Comparison of ENCODE assay signal across 1 cellular context in genomic region chr3:162960269-162960668, GRCh38.
TF ChIP-seq lines count a peak whose summit lies in the region.

No MANE protein-coding gene starts in this region.

TF ChIP-seq in HepG2, 621 proteins besides CTCF, POLR2A, EP300 and RAD21 (continued from another document):
- TF ChIP-seq, protein P1, sequence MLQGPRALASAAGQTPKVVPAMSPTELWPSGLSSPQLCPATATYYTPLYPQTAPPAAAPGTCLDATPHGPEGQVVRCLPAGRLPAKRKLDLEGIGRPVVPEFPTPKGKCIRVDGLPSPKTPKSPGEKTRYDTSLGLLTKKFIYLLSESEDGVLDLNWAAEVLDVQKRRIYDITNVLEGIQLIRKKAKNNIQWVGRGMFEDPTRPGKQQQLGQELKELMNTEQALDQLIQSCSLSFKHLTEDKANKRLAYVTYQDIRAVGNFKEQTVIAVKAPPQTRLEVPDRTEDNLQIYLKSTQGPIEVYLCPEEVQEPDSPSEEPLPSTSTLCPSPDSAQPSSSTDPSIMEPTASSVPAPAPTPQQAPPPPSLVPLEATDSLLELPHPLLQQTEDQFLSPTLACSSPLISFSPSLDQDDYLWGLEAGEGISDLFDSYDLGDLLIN (CRISPR knock-in tag; IDR thresholded peaks at IDR 0.05; ENCODE audit: borderline replicate concordance): no peak
- TF ChIP-seq MAFF (IDR thresholded peaks at IDR 0.05; ENCODE audit: low read depth, low read length): peak; percentile 59; the same call in 1 of the 2 replicates
- TF ChIP-seq ZNF678 (CRISPR knock-in tag; IDR thresholded peaks at IDR 0.05): no peak
- TF ChIP-seq ZNF350 (CRISPR knock-in tag; IDR thresholded peaks at IDR 0.05; ENCODE audit: borderline replicate concordance, low read depth): no peak
- TF ChIP-seq MAFK (conservative IDR thresholded peaks at IDR 0.05 in 1 of 2, IDR thresholded peaks at IDR 0.05 in 1 of 2; ENCODE audit: low read length in 2 of 2): peak; percentile 63 to 73
